23 cellular contexts compared by ENCODE assay signal in the genomic region with DNA sequence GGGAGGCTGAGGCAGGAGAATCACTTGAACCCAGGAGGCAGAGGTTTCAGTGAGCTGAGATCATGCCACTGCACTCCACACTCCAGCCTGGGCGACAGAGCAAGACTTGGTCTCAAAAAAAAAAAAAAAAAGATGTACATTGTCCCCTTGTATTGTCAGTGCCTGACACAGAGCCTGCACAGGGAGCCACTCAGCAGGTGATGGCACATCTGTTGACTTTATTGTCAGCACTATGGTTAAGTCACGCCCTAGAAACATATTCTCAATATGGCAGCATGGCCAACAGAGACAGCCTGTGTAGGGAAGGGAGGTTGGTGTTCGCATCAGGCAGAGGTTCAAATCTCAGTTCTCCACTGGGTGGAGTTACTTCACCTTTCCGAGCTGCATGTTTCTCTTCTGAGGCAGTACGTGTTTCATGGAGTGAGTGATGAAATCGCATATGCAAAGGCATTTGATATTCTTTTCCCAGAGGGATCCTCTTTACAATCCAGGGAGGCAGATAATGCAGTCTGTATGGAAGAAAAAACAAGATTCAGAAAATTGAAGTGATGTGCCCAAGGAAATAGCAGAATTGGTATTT. TPM values are rescaled to one million over a fixed set of nuclear protein-coding genes. Genes with fewer than 3 reads are reported as not detected.
"Had no signal": no experiment of that assay in that cellular context is flagged by ENCODE, and none has a peak within 500 bp of the region (broad histone marks: within the 10 kb centered on the region; RNA-seq: fewer than 3 reads in every experiment).

No MANE protein-coding gene starts in this region.

- ATAC-seq: activated naive CD4-positive, alpha-beta T cell treated with anti-CD3 and anti-CD28 coated beads, Interleukin-2, amount 50 U/mL, for 72 hours; left lobe of liver; lower lobe of right lung; naive thymus-derived CD4-positive, alpha-beta T cell; stimulated activated naive B cell treated with anti-CD40 and anti-IgM and Interleukin-4, amounts not matched to agents 10 μg/mL and 1 μg/mL and 100 μg/mL, for 72 hours had no signal

- H3K27ac Mint-ChIP-seq: activated naive CD4-positive, alpha-beta T cell treated with anti-CD3 and anti-CD28 coated beads, Interleukin-2, amount 50 U/mL, for 72 hours; immature natural killer cell; naive thymus-derived CD4-positive, alpha-beta T cell; neural progenitor cell; stimulated activated naive B cell treated with anti-CD40 and anti-IgM and Interleukin-4, amounts not matched to agents 10 μg/mL and 1 μg/mL and 100 μg/mL, for 72 hours had no signal

- DNase-seq: activated CD4-positive, alpha-beta T cell treated with anti-CD3 and anti-CD28 coated beads, Interleukin-2, amount 50 U/mL, for 1 hour; activated CD4-positive, CD25-positive, alpha-beta regulatory T cell treated with anti-CD3 and anti-CD28 coated beads, Interleukin-2, amount 50 U/mL, for 72 hours; activated T-cell treated with anti-CD3 and anti-CD28 coated beads, Interleukin-2, amount 50 U/mL, for 1 hour; brain microvascular endothelial cell; effector memory CD4-positive, alpha-beta T cell; esophagus squamous epithelium; immature natural killer cell; lower lobe of right lung; naive thymus-derived CD4-positive, alpha-beta T cell; stimulated activated CD4-positive, alpha-beta T cell treated with anti-CD3 and anti-CD28 coated beads, Interleukin-2, amount 100 ng/mL, for 48 hours; stimulated activated CD8-positive, alpha-beta memory T cell treated with anti-CD3 and anti-CD28 coated beads, Interleukin-4, amount 100 ng/mL, for 48 hours; stimulated activated naive B cell treated with anti-CD40 and anti-IgM and Interleukin-4, amounts not matched to agents 10 μg/mL and 1 μg/mL and 100 μg/mL, for 72 hours; transverse colon; WERI-Rb-1 had no signal

- H3K4me2 ChIP-seq: neural progenitor cell had no signal

- H3K9me3 Mint-ChIP-seq: activated naive CD4-positive, alpha-beta T cell treated with anti-CD3 and anti-CD28 coated beads, Interleukin-2, amount 50 U/mL, for 72 hours; central memory CD8-positive, alpha-beta T cell; naive thymus-derived CD4-positive, alpha-beta T cell; neural progenitor cell; stimulated activated naive B cell treated with anti-CD40 and anti-IgM and Interleukin-4, amounts not matched to agents 10 μg/mL and 1 μg/mL and 100 μg/mL, for 72 hours had no signal

- H3K4me1 ChIP-seq: ascending aorta, lower lobe of right lung, neural progenitor cell, prostate gland had no signal

- H3K27me3 ChIP-seq: ascending aorta, brain microvascular endothelial cell, esophagus squamous epithelium, neural progenitor cell, transverse colon, vagina had no signal

- H3K36me3 ChIP-seq: ascending aorta, brain microvascular endothelial cell, esophagus squamous epithelium, lower lobe of right lung, neural progenitor cell, prostate gland, transverse colon, vagina, WERI-Rb-1 had no signal

- H3K27ac ChIP-seq: ascending aorta, brain microvascular endothelial cell, lower lobe of right lung, neural progenitor cell, prostate gland, WERI-Rb-1 had no signal

- H3K4me3 ChIP-seq: ascending aorta, esophagus squamous epithelium, lower lobe of right lung, neural progenitor cell, prostate gland, transverse colon, vagina had no signal

- H3K9ac ChIP-seq: neural progenitor cell had no signal

- H3K4me1 Mint-ChIP-seq: central memory CD8-positive, alpha-beta T cell; neural progenitor cell had no signal

- H3K4me3 Mint-ChIP-seq: central memory CD8-positive, alpha-beta T cell; immature natural killer cell; naive thymus-derived CD4-positive, alpha-beta T cell; neural progenitor cell; stimulated activated naive B cell treated with anti-CD40 and anti-IgM and Interleukin-4, amounts not matched to agents 10 μg/mL and 1 μg/mL and 100 μg/mL, for 72 hours had no signal

- H3K36me3 Mint-ChIP-seq: activated naive CD4-positive, alpha-beta T cell treated with anti-CD3 and anti-CD28 coated beads, Interleukin-2, amount 50 U/mL, for 72 hours; immature natural killer cell; neural progenitor cell; stimulated activated naive B cell treated with anti-CD40 and anti-IgM and Interleukin-4, amounts not matched to agents 10 μg/mL and 1 μg/mL and 100 μg/mL, for 72 hours had no signal

- H3K9me3 ChIP-seq: ascending aorta, esophagus squamous epithelium, lower lobe of right lung, prostate gland, transverse colon, vagina had no signal

- FAIRE-seq: colon, TTC549 had no signal

- H2AFZ ChIP-seq: neural progenitor cell had no signal

RNA-seq across cellular contexts. Expression of a gene that starts 20.6 kb away (rescaled TPM):
- total RNA-seq: activated naive CD4-positive, alpha-beta T cell treated with anti-CD3 and anti-CD28 coated beads, Interleukin-2, amount 50 U/mL, for 72 hours had no signal
- polyA plus RNA-seq: immature natural killer cell; naive thymus-derived CD4-positive, alpha-beta T cell had no signal
